ENCODE assay signal across 8 cellular contexts in genomic region chr19:52094526-52094925, GRCh38. TPM values are rescaled to one million over a fixed set of nuclear protein-coding genes. Genes with fewer than 3 reads are reported as not detected.
DNase-seq lines count a peak whose midpoint lies in the region; ATAC-seq and TF ChIP-seq lines count a peak whose summit lies in the region.

No MANE protein-coding gene starts in this region.

- H3K36me3 ChIP-seq in cardiac muscle cell, result no peaks in the 10 kb centered on the region
- no peaks in the 10 kb centered on the region for H3K36me3 ChIP-seq in body of pancreas (replicated peaks in 1 of 2; ENCODE audit: insufficient read depth in 1 of 2, low read depth in 2 of 2)
- H3K36me3 ChIP-seq in lung (ENCODE audit: control insufficient read depth in 2 of 2, insufficient read depth in 2 of 2, low read length in 2 of 2), result peaks cover 0 to 13% of the 10 kb centered on the region in 2 donors
- H3K36me3 ChIP-seq in uterus, result no peaks in the 10 kb centered on the region

- no peaks in the 10 kb centered on the region for H3K27me3 ChIP-seq in cardiac muscle cell
- H3K27me3 ChIP-seq in body of pancreas, result no peaks in the 10 kb centered on the region
- no peaks in the 10 kb centered on the region for H3K27me3 ChIP-seq in lung (ENCODE audit: control insufficient read depth, insufficient read depth)
- no peaks in the 10 kb centered on the region for H3K27me3 ChIP-seq in uterus

- 6% methylated on average over 6 of the region's 6 CpGs for whole genome bisulfite sequencing in body of pancreas, 2 donors
- 17 to 30% methylated on average over 6 of the region's 6 CpGs for WGBS in lung, 2 donors

- H3K4me3 ChIP-seq in cardiac muscle cell, result peak overlapping the region; percentile 60
- H3K4me3 ChIP-seq in body of pancreas, result peak overlapping the region; percentile 68 to 78
- peak overlapping the region; percentile 94 for H3K4me3 ChIP-seq in lung
- peak overlapping the region; percentile 76 to 80 for H3K4me3 ChIP-seq in uterus

- no peaks in the 10 kb centered on the region for H3K9me3 ChIP-seq in cardiac muscle cell (ENCODE audit: low read depth)
- peaks cover 0 to 7% (median 0%) of the 10 kb centered on the region in 3 donors for H3K9me3 ChIP-seq in body of pancreas
- H3K9me3 ChIP-seq in lung (ENCODE audit: control insufficient read depth in 2 of 2, insufficient read depth in 1 of 2, low read length in 1 of 2), result peaks cover 4 to 21% of the 10 kb centered on the region in 2 donors
- H3K9me3 ChIP-seq in uterus, result peaks cover 0 to 10% of the 10 kb centered on the region in 2 donors

- H3K27ac ChIP-seq in cardiac muscle cell (no peak overlapping the region), body of pancreas (no peak overlapping the region), lung (ENCODE audit: low read depth in 1 of 2, low read length in 1 of 2) (no peak overlapping the region), uterus (peak overlapping the region in 1 of 2 donors; percentile 31)

- no peak for ATAC-seq in body of pancreas
- no peak for ATAC-seq in lung (ENCODE audit: insufficient read depth, low FRiP score)
- no peak for ATAC-seq in HG03025 (IDR thresholded peaks at IDR 0.05; ENCODE audit: low FRiP score, unreplicated experiment)
- ATAC-seq in GM18868 (IDR thresholded peaks at IDR 0.05; ENCODE audit: unreplicated experiment), result no peak

- TF ChIP-seq POLR2A in body of pancreas (IDR thresholded peaks at IDR 0.05) (no peak), uterus (IDR thresholded peaks at IDR 0.05) (no peak)

- H3K4me1 ChIP-seq in cardiac muscle cell (ENCODE audit: low read depth) (peaks cover 6% of the 10 kb centered on the region), body of pancreas (peaks cover 22% of the 10 kb centered on the region), lung (ENCODE audit: control insufficient read depth in 2 of 2, insufficient read depth in 2 of 2, low read length in 2 of 2) (peaks cover 2 to 10% of the 10 kb centered on the region in 2 donors), uterus (no peaks in the 10 kb centered on the region)

- intact Hi-C loops in cardiac septum (cut with DNase I), result no loop called here
- intact Hi-C loops in body of pancreas (cut with DNase I), result no loop called here
- intact Hi-C loops in uterus (cut with DNase I; ENCODE audit: low total_unique reads), result no loop called here

- TF ChIP-seq CTCF in cardiac muscle cell (IDR thresholded peaks at IDR 0.05; ENCODE audit: low read depth, low read length), result no peak
- TF ChIP-seq CTCF in body of pancreas (IDR thresholded peaks at IDR 0.05), result no peak
- no peak for TF ChIP-seq CTCF in lung (IDR thresholded peaks at IDR 0.05; ENCODE audit: control extremely low read depth, extremely low read depth)
- TF ChIP-seq CTCF in uterus (IDR thresholded peaks at IDR 0.05), result no peak

- DNase-seq in cardiac muscle cell (ENCODE audit: low read depth in 1 of 2, low spot score in 1 of 2) (peak in 1 of 2 donors; percentile 1), cardiac septum (ENCODE audit: low spot score) (no peak), body of pancreas (no peak), lung (ENCODE audit: low spot score) (no peak), uterus (no peak), GM03348 (ENCODE audit: low spot score) (no peak)

RNA-seq across cellular contexts. Expression of gene ZNF841, which starts 1.0 kb away (rescaled TPM):
- total RNA-seq in cardiac muscle cell (14.4 and 17.7 TPM in 2 replicates), cardiac septum (13.2 TPM), body of pancreas (10 to 100 TPM; 16.3 to 80.4 TPM), lung (10 to 100 TPM; 18.2 to 30.4 TPM), uterus (10 to 100 TPM; 14.1 to 57.3 (median 41.9) TPM)
- polyA plus RNA-seq in cardiac muscle cell (2.9 and 7.7 TPM in 2 replicates), lung (10 to 100 TPM in 1 of 2 donors, 1 to 10 TPM in 1; 5.5 to 13.4 TPM)

RNA-seq across cellular contexts. Expression of gene ZNF616, which starts 45.2 kb away (rescaled TPM):
- total RNA-seq in cardiac muscle cell, result 9.1 and 11.9 TPM in 2 replicates
- polyA plus RNA-seq in cardiac muscle cell, result 7.7 and 15.3 TPM in 2 replicates
- total RNA-seq in cardiac septum, result 4.3 TPM
- total RNA-seq in body of pancreas, result 1 to 10 TPM; 3.6 to 6.2 TPM
- total RNA-seq in lung, result 10 to 100 TPM in 1 of 2 donors, 1 to 10 TPM in 1; 7.2 to 18.0 TPM
- 1 to 10 TPM; 2.6 to 3.3 TPM for polyA plus RNA-seq in lung
- total RNA-seq in uterus, result 10 to 100 TPM in 3 of 4 donors, 1 to 10 TPM in 1; 2.4 to 27.2 (median 17.6) TPM

RNA-seq across cellular contexts. Expression of gene ZNF432, which starts 45.9 kb away (rescaled TPM):
- total RNA-seq in cardiac muscle cell, result 13.9 and 16.0 TPM in 2 replicates
- 9.7 and 11.9 TPM in 2 replicates for polyA plus RNA-seq in cardiac muscle cell
- total RNA-seq in cardiac septum, result 9.6 TPM
- total RNA-seq in body of pancreas, result 10 to 100 TPM; 10.9 to 29.3 TPM
- 10 to 100 TPM; 10.9 to 17.0 TPM for total RNA-seq in lung
- polyA plus RNA-seq in lung, result 10 to 100 TPM in 1 of 2 donors, 1 to 10 TPM in 1; 2.8 to 14.9 TPM
- total RNA-seq in uterus, result 10 to 100 TPM in 3 of 4 donors, 1 to 10 TPM in 1; 9.7 to 41.8 (median 29.9) TPM
